ENCODE assay signal across 18 cellular contexts in the genomic region with DNA sequence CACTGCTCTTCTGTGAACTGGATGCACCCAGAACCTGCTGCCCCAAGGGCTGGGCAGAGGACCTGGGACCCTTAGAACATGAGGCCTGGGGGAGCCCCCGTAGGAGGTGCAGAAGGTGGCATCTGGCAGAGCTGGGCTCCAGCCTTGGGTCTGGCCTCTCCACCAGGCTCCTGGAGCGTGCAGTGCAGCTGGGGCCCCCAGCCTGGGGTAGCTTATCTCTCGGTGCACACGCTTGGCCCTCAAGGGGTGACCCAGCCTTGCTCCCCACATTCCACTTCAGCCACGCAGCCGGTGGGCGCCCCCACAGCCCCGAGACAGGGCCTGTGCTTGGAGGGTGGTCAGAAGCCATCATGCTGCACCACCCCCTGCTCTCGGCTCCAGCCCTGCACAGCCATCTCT. TPM values are rescaled to one million over a fixed set of nuclear protein-coding genes. Genes with fewer than 3 reads are reported as not detected.
"Had no signal": no experiment of that assay in that cellular context is flagged by ENCODE, and none has a peak within 500 bp of the region (broad histone marks: within the 10 kb centered on the region; RNA-seq: fewer than 3 reads in every experiment).

No MANE protein-coding gene starts in this region.

- H3K36me3 ChIP-seq: neural progenitor cell, pancreas, suprapubic skin, WERI-Rb-1 had no signal

- H3K4me1 ChIP-seq: pancreas had no signal

- DNase-seq: activated CD4-positive, alpha-beta T cell treated with anti-CD3 and anti-CD28 coated beads, Interleukin-2, amount 50 U/mL, for 48 hours; activated naive CD4-positive, alpha-beta T cell treated with anti-CD3 and anti-CD28 coated beads for 36 hours; activated naive CD8-positive, alpha-beta T cell treated with anti-CD3 and anti-CD28 coated beads, Interleukin-2, amount 50 U/mL, for 24 hours; left colon; midbrain; stimulated activated naive CD8-positive, alpha-beta T cell treated with anti-CD3 and anti-CD28 coated beads, Interleukin-15, Interleukin-2, amounts not matched to agents 100 U/mL and 50 U/mL, for 24 hours; WERI-Rb-1 had no signal

- H3K36me3 Mint-ChIP-seq: type B pancreatic cell had no signal

- ATAC-seq: activated naive CD8-positive, alpha-beta T cell treated with anti-CD3 and anti-CD28 coated beads, Interleukin-2, amount 50 U/mL, for 24 hours; activated T-helper 17 cell treated with anti-CD3 and anti-CD28 coated beads, Interleukin-2, amount 50 U/mL, for 72 hours; stimulated activated naive CD8-positive, alpha-beta T cell treated with anti-CD3 and anti-CD28 coated beads, Interleukin-15, Interleukin-2, amounts not matched to agents 100 U/mL and 50 U/mL, for 24 hours had no signal

- H3K4me1 Mint-ChIP-seq: activated T-helper 17 cell treated with anti-CD3 and anti-CD28 coated beads, Interleukin-2, amount 50 U/mL, for 72 hours had no signal

- H3K27ac ChIP-seq: neural progenitor cell, pancreas, suprapubic skin had no signal

- H3K9ac ChIP-seq: neural progenitor cell had no signal

- H3K4me2 ChIP-seq: neural progenitor cell had no signal

- H3K9me3 Mint-ChIP-seq: activated naive CD4-positive, alpha-beta T cell treated with anti-CD3 and anti-CD28 coated beads for 36 hours; activated naive CD8-positive, alpha-beta T cell treated with anti-CD3 and anti-CD28 coated beads, Interleukin-2, amount 50 U/mL, for 24 hours; activated T-helper 17 cell treated with anti-CD3 and anti-CD28 coated beads, Interleukin-2, amount 50 U/mL, for 72 hours; neural progenitor cell; type B pancreatic cell had no signal

- H3K9me3 ChIP-seq: pancreas, suprapubic skin had no signal

- FAIRE-seq: astrocyte, pancreas had no signal

- H3K4me3 ChIP-seq: lung, neural progenitor cell, pancreas, suprapubic skin had no signal

- H3K27ac Mint-ChIP-seq: activated naive CD4-positive, alpha-beta T cell treated with anti-CD3 and anti-CD28 coated beads for 36 hours; activated naive CD8-positive, alpha-beta T cell treated with anti-CD3 and anti-CD28 coated beads, Interleukin-2, amount 50 U/mL, for 24 hours; activated T-helper 17 cell treated with anti-CD3 and anti-CD28 coated beads, Interleukin-2, amount 50 U/mL, for 72 hours; neural progenitor cell had no signal

- H3K4me3 Mint-ChIP-seq: activated naive CD4-positive, alpha-beta T cell treated with anti-CD3 and anti-CD28 coated beads for 36 hours; activated naive CD8-positive, alpha-beta T cell treated with anti-CD3 and anti-CD28 coated beads, Interleukin-2, amount 50 U/mL, for 24 hours; activated T-helper 17 cell treated with anti-CD3 and anti-CD28 coated beads, Interleukin-2, amount 50 U/mL, for 72 hours; neural progenitor cell; type B pancreatic cell had no signal

- H2AFZ ChIP-seq: neural progenitor cell had no signal

- H3K27me3 ChIP-seq: neural progenitor cell, pancreas had no signal

RNA-seq across cellular contexts. Expression of a gene that starts 5.6 kb away (rescaled TPM):
- total RNA-seq: activated naive CD4-positive, alpha-beta T cell treated with anti-CD3 and anti-CD28 coated beads for 36 hours; activated T-helper 17 cell treated with anti-CD3 and anti-CD28 coated beads, Interleukin-2, amount 50 U/mL, for 72 hours; astrocyte; chondrocyte; dermis microvascular lymphatic vessel endothelial cell; left colon; renal cortical epithelial cell; skeletal muscle tissue; suprapubic skin had no signal
